9 cellular contexts compared by ENCODE assay signal in genomic region chr7:98021588-98022351, GRCh38. TPM values are rescaled to one million over a fixed set of nuclear protein-coding genes. Genes with fewer than 3 reads are reported as not detected.
DNase-seq lines count a peak whose midpoint lies in the region; ATAC-seq, FAIRE-seq and TF ChIP-seq lines count a peak whose summit lies in the region.
"Had no signal": no experiment of that assay in that cellular context is flagged by ENCODE, and none has a peak within 500 bp of the region (broad histone marks: within the 10 kb centered on the region; RNA-seq: fewer than 3 reads in every experiment).

No MANE protein-coding gene starts in this region.

- H3K4me2 ChIP-seq in MM.1S (ENCODE audit: low read depth, low read length) (peak overlapping the region; percentile 48; the same call in 1 of the 2 replicates), osteoblast (ENCODE audit: insufficient read depth, low read length) (peak overlapping the region; percentile 36)

- no peaks in the 10 kb centered on the region for H3F3A ChIP-seq in MM.1S (ENCODE audit: insufficient read depth, low read length)

- no peaks in the 10 kb centered on the region for H3K36me3 ChIP-seq in MM.1S (replicated peaks; ENCODE audit: insufficient read depth, low read length)
- no peaks in the 10 kb centered on the region for H3K36me3 ChIP-seq in SJCRH30
- H3K36me3 ChIP-seq in osteoblast (ENCODE audit: insufficient read depth, low read length) = no peaks in the 10 kb centered on the region
- no peaks in the 10 kb centered on the region for H3K36me3 ChIP-seq in thyroid gland

- DNase-seq in D721Med (ENCODE audit: insufficient read length, low spot score) (peak; percentile 78), MM.1S (peak; percentile 68), SJCRH30 (peak; percentile 70 to 85), foreskin melanocyte (peak; percentile 20), osteoblast (ENCODE audit: insufficient read length, low spot score, missing footprints) (peak; percentile 91), thyroid gland (peak; percentile 76 to 78)
- DNase-seq in activated effector memory CD4-positive, alpha-beta T cell treated with Interleukin-2 at 50 U/mL for 16 hours = peak; percentile 59

- TF ChIP-seq CTCF in D721Med (IDR thresholded peaks at IDR 0.05; ENCODE audit: insufficient read depth, missing control alignments) (peak; percentile 82), MM.1S (IDR thresholded peaks at IDR 0.05; ENCODE audit: low read length) (peak; percentile 85), osteoblast (IDR thresholded peaks at IDR 0.05; ENCODE audit: extremely low read depth, low read depth, low read length) (peak; percentile 91), thyroid gland (IDR thresholded peaks at IDR 0.05) (peak; percentile 62 to 94 (median 80))

- no peaks in the 10 kb centered on the region for H4K20me1 ChIP-seq in MM.1S (ENCODE audit: insufficient read depth, low read length)
- no peaks in the 10 kb centered on the region for H4K20me1 ChIP-seq in osteoblast (ENCODE audit: insufficient read depth, low read length)

- H3K9ac ChIP-seq in MM.1S (ENCODE audit: low read length) = no peak overlapping the region

- no peaks in the 10 kb centered on the region for H3K9me2 ChIP-seq in MM.1S (replicated peaks; ENCODE audit: insufficient read depth, low read length)

- ATAC-seq in GM21825 (IDR thresholded peaks at IDR 0.05; ENCODE audit: unreplicated experiment) = peak; percentile 74

- H3K9me3 ChIP-seq in MM.1S (replicated peaks; ENCODE audit: insufficient read depth, low read length) (no peaks in the 10 kb centered on the region), SJCRH30 (replicated peaks) (no peaks in the 10 kb centered on the region), osteoblast (ENCODE audit: low read depth, low read length) (no peaks in the 10 kb centered on the region), thyroid gland (no peaks in the 10 kb centered on the region)

- H3K27ac ChIP-seq in MM.1S (ENCODE audit: low read length) (no peak overlapping the region), SJCRH30 (no peak overlapping the region), osteoblast (ENCODE audit: low read depth, low read length) (no peak overlapping the region), thyroid gland (no peak overlapping the region)

- H3K79me2 ChIP-seq in MM.1S (ENCODE audit: low read length) = no peaks in the 10 kb centered on the region
- no peaks in the 10 kb centered on the region for H3K79me2 ChIP-seq in osteoblast (ENCODE audit: insufficient read depth, low read length)

- H3K4me1 ChIP-seq in MM.1S (ENCODE audit: low read length) (peaks cover 3% of the 10 kb centered on the region; the same call in 1 of the 2 replicates), SJCRH30 (no peaks in the 10 kb centered on the region), osteoblast (ENCODE audit: insufficient read depth, low read length) (no peaks in the 10 kb centered on the region), thyroid gland (no peaks in the 10 kb centered on the region)

- no peak for TF ChIP-seq POLR2A in thyroid gland (IDR thresholded peaks at IDR 0.05)

- H3K4me3 ChIP-seq in MM.1S (ENCODE audit: low read length) (no peak overlapping the region), SJCRH30 (no peak overlapping the region), osteoblast (ENCODE audit: insufficient read depth, low read length) (no peak overlapping the region), thyroid gland (replicated peaks in 1 of 3) (no peak overlapping the region)

- 26 to 28% methylated on average over 18 of the region's 18 CpGs for WGBS in thyroid gland, 2 donors

- H3K27me3 ChIP-seq in MM.1S (replicated peaks; ENCODE audit: insufficient read depth, low read length) (no peaks in the 10 kb centered on the region), SJCRH30 (0 out of 2 replicates have a peak, but pooled peaks cover 5% of the 10 kb centered on the region), osteoblast (ENCODE audit: insufficient read depth, low read length) (no peaks in the 10 kb centered on the region), thyroid gland (no peaks in the 10 kb centered on the region)

- H2AFZ ChIP-seq in MM.1S (ENCODE audit: low read length) (peak overlapping the region; percentile 84), osteoblast (ENCODE audit: low read length) (no peak overlapping the region)

- intact Hi-C loops in thyroid gland (cut with DNase I) = loop anchor here (2.0 to 10.0 kb wide), 2 partner anchors 147 to 223 kb away; no protein-coding TSS in a partner anchor

- no peak for FAIRE-seq in D721Med (lab: Jason Lieb, UNC)
- FAIRE-seq: TTC549 had no signal

RNA-seq across cellular contexts. Expression of gene OCM2, which starts 31.8 kb away (rescaled TPM):
- not detected in 2 replicates for total RNA-seq in SJCRH30 (2014; rRNA removed; shearing (Covaris generic))
- not detected in 2 replicates for total RNA-seq in osteoblast
- not detected for total RNA-seq in thyroid gland

Comparison
In these comparisons a context has a peak if more than half of its experiments do, and no peak if none do; other contexts are left out.
1. DNase-seq: peak in every context shown above with its lines; median percentile 91 in osteoblast; 78 in D721Med; 78 in SJCRH30; 77 in thyroid gland; 68 in MM.1S; 59 in activated effector memory CD4-positive, alpha-beta T cell treated with Interleukin-2 at 50 U/mL for 16 hours; 20 in foreskin melanocyte.